In the genomic region with DNA sequence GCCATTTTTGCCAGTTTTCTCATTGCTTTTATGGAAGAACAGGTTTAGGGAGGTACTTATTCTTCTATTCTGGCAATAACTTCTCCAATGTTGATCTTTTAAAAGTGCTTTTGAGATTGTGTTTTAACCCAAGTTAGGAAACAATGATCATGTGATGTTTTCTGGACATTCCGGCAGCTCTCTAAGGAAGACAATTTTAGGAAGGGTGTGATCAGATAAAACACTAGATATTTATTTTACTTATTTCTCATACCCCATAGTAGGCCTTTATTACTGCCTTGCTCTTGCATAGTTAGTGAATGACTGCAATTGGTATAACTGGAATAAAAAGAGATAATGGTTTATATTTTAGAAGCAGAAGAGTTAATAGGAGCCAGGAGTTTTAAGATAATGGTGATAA, we compare ENCODE assay signal across 24 cellular contexts.
"Had no signal": no experiment of that assay in that cellular context is flagged by ENCODE, and none has a peak within 500 bp of the region (broad histone marks: within the 10 kb centered on the region; RNA-seq: fewer than 3 reads in every experiment).

No MANE protein-coding gene starts in this region.

- DNase-seq: activated CD4-positive, alpha-beta T cell treated with anti-CD3 and anti-CD28 coated beads for 36 hours; activated CD4-positive, alpha-beta T cell treated with anti-CD3 and anti-CD28 coated beads, Interleukin-2, amount 50 U/mL, for 4 hours; activated CD8-positive, alpha-beta memory T cell treated with anti-CD3 and anti-CD28 coated beads for 24 hours; activated CD8-positive, alpha-beta memory T cell treated with anti-CD3 and anti-CD28 coated beads, Interleukin-2, amount 50 U/mL, for 4 hours; activated T-cell treated with anti-CD3 and anti-CD28 coated beads, Interleukin-2, amount 50 U/mL, for 24 hours; cerebellar nuclear complex; cortex of kidney; endodermal cell; foreskin fibroblast; immature natural killer cell; kidney glomerular epithelial cell; mesendoderm; mucosa of descending colon; retina; stimulated activated CD4-positive, alpha-beta T cell treated with anti-CD3 and anti-CD28 coated beads, Interleukin-4, amount 100 ng/mL, for 24 hours; stimulated activated naive CD4-positive, alpha-beta T cell treated with Interleukin-2 at 50 U/mL for 16 hours; T1000 had no signal

- H3K9me3 Mint-ChIP-seq: activated T-cell treated with anti-CD3 and anti-CD28 coated beads, Interleukin-2, amount 50 U/mL, for 24 hours; activated T-helper 17 cell treated with anti-CD3 and anti-CD28 coated beads, Interleukin-2, amount 50 U/mL, for 72 hours; endodermal cell; immature natural killer cell; T-helper 1 cell treated with Interleukin-12 subunit alpha and Interleukin-12 subunit beta and Interleukin-4 antibody, amounts not matched to agents 30 μg/mL and 1 μg/mL, for 36 hours had no signal

- H3K27me3 ChIP-seq: hepatocyte had no signal

- H3K27me3 Mint-ChIP-seq: activated CD4-positive, alpha-beta T cell treated with anti-CD3 and anti-CD28 coated beads for 36 hours had no signal

- ATAC-seq: activated CD4-positive, alpha-beta T cell treated with anti-CD3 and anti-CD28 coated beads for 36 hours; activated T-helper 17 cell treated with anti-CD3 and anti-CD28 coated beads, Interleukin-2, amount 50 U/mL, for 72 hours; mucosa of descending colon; WTC11 had no signal

- H3K27ac ChIP-seq: hepatocyte, thoracic aorta had no signal

- H3K27ac Mint-ChIP-seq: activated CD4-positive, alpha-beta T cell treated with anti-CD3 and anti-CD28 coated beads for 36 hours; activated naive CD8-positive, alpha-beta T cell; activated T-cell treated with anti-CD3 and anti-CD28 coated beads, Interleukin-2, amount 50 U/mL, for 24 hours; activated T-helper 17 cell treated with anti-CD3 and anti-CD28 coated beads, Interleukin-2, amount 50 U/mL, for 72 hours; endodermal cell; immature natural killer cell; progenitor cell of endocrine pancreas; T-helper 1 cell treated with Interleukin-12 subunit alpha and Interleukin-12 subunit beta and Interleukin-4 antibody, amounts not matched to agents 30 μg/mL and 1 μg/mL, for 36 hours had no signal

- H3K36me3 Mint-ChIP-seq: activated naive CD8-positive, alpha-beta T cell; immature natural killer cell; WTC11 had no signal

- H3K4me3 ChIP-seq: hepatocyte, mucosa of descending colon, thoracic aorta had no signal

- H3K9me3 ChIP-seq: mucosa of descending colon, thoracic aorta had no signal

- H3K4me1 Mint-ChIP-seq: immature natural killer cell had no signal

- H3K4me3 Mint-ChIP-seq: activated CD4-positive, alpha-beta T cell treated with anti-CD3 and anti-CD28 coated beads for 36 hours; activated naive CD8-positive, alpha-beta T cell; activated T-cell treated with anti-CD3 and anti-CD28 coated beads, Interleukin-2, amount 50 U/mL, for 24 hours; activated T-helper 17 cell treated with anti-CD3 and anti-CD28 coated beads, Interleukin-2, amount 50 U/mL, for 72 hours; endodermal cell; immature natural killer cell; T-helper 1 cell treated with Interleukin-12 subunit alpha and Interleukin-12 subunit beta and Interleukin-4 antibody, amounts not matched to agents 30 μg/mL and 1 μg/mL, for 36 hours; WTC11 had no signal

- H3K36me3 ChIP-seq: thoracic aorta had no signal
